26 cellular contexts compared by ENCODE assay signal in the genomic region with DNA sequence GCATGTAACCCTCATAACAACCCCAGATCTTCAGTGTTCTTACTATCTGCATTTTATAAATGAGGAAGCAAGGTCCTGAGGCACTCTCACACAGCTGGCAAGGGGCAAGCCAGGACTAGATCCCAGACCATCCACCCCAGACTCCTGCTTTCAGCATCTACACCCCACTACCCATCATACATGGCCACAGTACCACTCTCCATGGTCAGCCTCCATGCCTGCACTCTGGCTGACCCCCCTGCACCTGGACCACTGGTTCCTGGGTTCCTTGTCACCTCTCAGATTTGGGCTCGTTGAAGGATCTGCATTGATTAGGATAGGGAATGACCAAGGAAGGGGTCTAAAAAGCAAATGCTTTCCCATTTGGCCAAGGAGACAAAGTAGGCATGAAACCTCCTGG. TPM values are rescaled to one million over a fixed set of nuclear protein-coding genes. Genes with fewer than 3 reads are reported as not detected.
"Had no signal": no experiment of that assay in that cellular context is flagged by ENCODE, and none has a peak within 500 bp of the region (broad histone marks: within the 10 kb centered on the region; RNA-seq: fewer than 3 reads in every experiment).

No MANE protein-coding gene starts in this region.

- H3K4me3 ChIP-seq: cardiac muscle cell had no signal

- H3K27ac ChIP-seq: brain microvascular endothelial cell, cardiac muscle cell had no signal

- FAIRE-seq: RCC 7860 had no signal

- ATAC-seq: activated T-cell treated with anti-CD3 and anti-CD28 coated beads, Interleukin-2, amount 50 U/mL, for 72 hours; PC-3; WTC11 had no signal

- H3K36me3 ChIP-seq: brain microvascular endothelial cell, cardiac muscle cell had no signal

- DNase-seq: activated CD4-positive, alpha-beta memory T cell treated with anti-CD3 and anti-CD28 coated beads for 36 hours; activated CD4-positive, alpha-beta T cell treated with anti-CD3 and anti-CD28 coated beads for 48 hours; activated CD4-positive, CD25-positive, alpha-beta regulatory T cell treated with anti-CD3 and anti-CD28 coated beads, Interleukin-2, amount 50 U/mL, for 72 hours; activated gamma-delta T cell treated with Interleukin-2 at 50 U/mL for 16 hours; activated naive CD4-positive, alpha-beta T cell treated with anti-CD3 and anti-CD28 coated beads, Interleukin-2, amount 10 ng/mL, durations not matched to agents 7 days and 5 days; activated naive CD8-positive, alpha-beta T cell treated with anti-CD3 and anti-CD28 coated beads for 36 hours; activated T-cell treated with anti-CD3 and anti-CD28 coated beads, Interleukin-2, amount 50 U/mL, for 72 hours; brain microvascular endothelial cell; KBM-7; NCI-H1105 treated with DMSO at 0.1 percent for 48 hours; NCI-H1436 treated with DMSO at 0.1 percent for 48 hours; NCI-H2081; NCI-H510A treated with DMSO at 0.1 percent for 48 hours; NCI-H69; NK-92 treated with Interleukin-12 subunit alpha and Interleukin-12 subunit beta, amount 100 ng/mL, for 24 hours; PC-3; SHP77 treated with DMSO at 0.1 percent for 48 hours had no signal

- H3K27me3 ChIP-seq: brain microvascular endothelial cell, cardiac muscle cell had no signal

RNA-seq across cellular contexts. Expression of gene TEX51, which starts 36.0 kb away (rescaled TPM):
- total RNA-seq: activated CD4-positive, alpha-beta memory T cell treated with anti-CD3 and anti-CD28 coated beads for 36 hours; activated CD8-positive, alpha-beta memory T cell treated with anti-CD3 and anti-CD28 coated beads for 36 hours; activated naive CD8-positive, alpha-beta T cell treated with anti-CD3 and anti-CD28 coated beads for 36 hours; activated T-cell treated with anti-CD3 and anti-CD28 coated beads, Interleukin-2, amount 50 U/mL, for 72 hours; activated T-helper 2 cell treated with anti-CD3 and anti-CD28 coated beads, Interferon-gamma antibody, Interleukin-2, Interleukin-4, amounts not matched to agents 10 μg/mL and 5 μg/mL and 100 μg/mL, durations not matched to agents 14 hours and 24 hours and 36 hours; cardiac muscle cell; LHCN-M2; M059J; PC-3; SK-MEL-5; WTC11 had no signal
- polyA plus RNA-seq: adipose tissue, cardiac muscle cell had no signal
